8 cellular contexts compared by ENCODE assay signal in genomic region chr20:33993800-33994623, GRCh38. TPM values are rescaled to one million over a fixed set of nuclear protein-coding genes. Genes with fewer than 3 reads are reported as not detected.
A peak's percentile ranks its signal among the peaks of the same experiment; 100 is the strongest.
DNase-seq lines count a peak whose midpoint lies in the region; ATAC-seq and TF ChIP-seq lines count a peak whose summit lies in the region.

RALY (plus strand) TSS chr20:33993911; CDS start chr20:34072075, 78,164 bp downstream.

- no peak for TF ChIP-seq CTCF in AG09309 (IDR thresholded peaks at IDR 0.05; ENCODE audit: control insufficient read depth, insufficient read depth, low read depth, low read length, missing control alignments)

- H3K4me3 Mint-ChIP-seq in activated CD4-positive, alpha-beta T cell treated with anti-CD3 and anti-CD28 coated beads for 36 hours = peak within 1 kb of the TSS; percentile 97

- H3K4me3 ChIP-seq in AG09309 (ENCODE audit: control insufficient read depth, low read depth, low read length) = peak within 1 kb of the TSS; percentile 88

- no peaks in the 10 kb centered on the region for H3K27me3 Mint-ChIP-seq in activated CD4-positive, alpha-beta T cell treated with anti-CD3 and anti-CD28 coated beads for 36 hours

- no peaks in the 10 kb centered on the region for H3K9me3 Mint-ChIP-seq in activated CD4-positive, alpha-beta T cell treated with anti-CD3 and anti-CD28 coated beads for 36 hours (ENCODE audit: low read depth)

- H3K27ac ChIP-seq in cingulate gyrus (ENCODE audit: low read depth, low read length) = peak within 1 kb of the TSS; percentile 96

- intact Hi-C loops in activated CD4-positive, alpha-beta T cell treated with anti-CD3 and anti-CD28 coated beads for 36 hours (cut with DNase I, micrococcal nuclease) = loop anchor here (1.0 to 10.0 kb wide), 27 partner anchors 75 to 1961 kb away; partner anchors contain the start of genes CHMP4B (in 2 of the 2), EIF2S2 (in 2 of the 2), SNTA1 (in 2 of the 2) and ACSS2 (in 1 of the 2)

- peak within 1 kb of the TSS; percentile 97 for H3K27ac Mint-ChIP-seq in activated CD4-positive, alpha-beta T cell treated with anti-CD3 and anti-CD28 coated beads for 36 hours

- CTCF ChIA-PET in activated CD4-positive, alpha-beta T cell treated with anti-CD3 and anti-CD28 coated beads for 36 hours (lab: Charles Lee) = interaction anchor here (0.6 to 2.0 kb wide), 6 partner anchors 9 to 611 kb away, joined by 3 to 7 read pairs (median 3); no protein-coding TSS in a partner anchor

- DNase-seq in AG09309 (ENCODE audit: low read depth) (peak; percentile 13), NCI-H446 (lab: John Stamatoyannopoulos, UW) (peak; percentile 64 to 85), left kidney (ENCODE audit: low read depth, low spot score) (peak; percentile 94)
- peak; percentile 88 for DNase-seq in activated CD4-positive, alpha-beta T cell treated with anti-CD3 and anti-CD28 coated beads for 36 hours
- peak; percentile 81 to 84 for DNase-seq in stimulated activated CD4-positive, alpha-beta T cell treated with anti-CD3 and anti-CD28 coated beads, Interleukin-2, amount 100 ng/mL, for 24 hours

- POLR2A ChIA-PET in activated CD4-positive, alpha-beta T cell treated with anti-CD3 and anti-CD28 coated beads for 36 hours (lab: Charles Lee) = interaction anchor here (0.5 to 1.8 kb wide), 15 partner anchors 11 to 504 kb away, joined by 3 to 15 read pairs (median 4); partner anchors contain the start of genes CBFA2T2, CHMP4B, EIF2S2 and PXMP4

- H3K36me3 Mint-ChIP-seq in activated CD4-positive, alpha-beta T cell treated with anti-CD3 and anti-CD28 coated beads for 36 hours (ENCODE audit: low read depth) = peaks cover 26% of the 10 kb centered on the region

- peaks cover 58% of the 10 kb centered on the region for H3K4me1 Mint-ChIP-seq in activated CD4-positive, alpha-beta T cell treated with anti-CD3 and anti-CD28 coated beads for 36 hours

- peak; percentile 55 for ATAC-seq in GM18909 (IDR thresholded peaks at IDR 0.05; ENCODE audit: poor library complexity, unreplicated experiment)
- ATAC-seq in HG03159 (IDR thresholded peaks at IDR 0.05; ENCODE audit: unreplicated experiment) = peak; percentile 51
- peak; percentile 50 for ATAC-seq in activated CD4-positive, alpha-beta T cell treated with anti-CD3 and anti-CD28 coated beads for 36 hours

RNA-seq across cellular contexts. Expression of gene RALY, which starts in this region (rescaled TPM):
- total RNA-seq in activated CD4-positive, alpha-beta T cell treated with anti-CD3 and anti-CD28 coated beads for 36 hours = 100 to 1,000 TPM; 139 to 152 TPM

Comparison
In these comparisons a context has a peak if more than half of its experiments do, and no peak if none do; other contexts are left out.
1. Peak in every context shown above with its lines: DNase-seq, ATAC-seq, H3K4me3 ChIP-seq and H3K27ac ChIP-seq.
2. DNase-seq: peak in every context shown above with its lines; median percentile 94 in left kidney; 88 in activated CD4-positive, alpha-beta T cell treated with anti-CD3 and anti-CD28 coated beads for 36 hours; 82 in stimulated activated CD4-positive, alpha-beta T cell treated with anti-CD3 and anti-CD28 coated beads, Interleukin-2, amount 100 ng/mL, for 24 hours; 74 in NCI-H446; 13 in AG09309.